Comparison of ENCODE assay signal across 21 cellular contexts in genomic region chr5:95794070-95794516, GRCh38. TPM values are rescaled to one million over a fixed set of nuclear protein-coding genes. Genes with fewer than 3 reads are reported as not detected.
A peak's percentile ranks its signal among the peaks of the same experiment; 100 is the strongest.
DNase-seq lines count a peak whose midpoint lies in the region; ATAC-seq and TF ChIP-seq lines count a peak whose summit lies in the region.
"Had no signal": no experiment of that assay in that cellular context is flagged by ENCODE, and none has a peak within 500 bp of the region (broad histone marks: within the 10 kb centered on the region; RNA-seq: fewer than 3 reads in every experiment).

No MANE protein-coding gene starts in this region.

- no peaks in the 10 kb centered on the region for H3K27me3 ChIP-seq in mesenchymal stem cell (ENCODE audit: control insufficient read depth in 1 of 2, insufficient read depth in 1 of 2, low read length in 2 of 2)
- H3K27me3 ChIP-seq: neural progenitor cell had no signal

- TF ChIP-seq CTCF in HEK293 (tag by site-specific recombination; IDR thresholded peaks at IDR 0.05), result no peak

- no peak overlapping the region for H3K14ac ChIP-seq in mesenchymal stem cell (ENCODE audit: low read length in 2 of 2)

- H3K4me3 ChIP-seq in HEK293 (ENCODE audit: low read depth, low read length) (no peak overlapping the region), mesenchymal stem cell (ENCODE audit: insufficient read depth in 1 of 2, low read depth in 1 of 2, low read length in 2 of 2) (no peak overlapping the region)
- H3K4me3 ChIP-seq: neural progenitor cell had no signal

- no peak overlapping the region for H2BK15ac ChIP-seq in mesenchymal stem cell (ENCODE audit: low read depth, poor library complexity, severe bottlenecking)

- no peak overlapping the region for H4K91ac ChIP-seq in mesenchymal stem cell (ENCODE audit: low read length)

- H3K23ac ChIP-seq in mesenchymal stem cell (ENCODE audit: low read length in 2 of 2), result no peak overlapping the region

- no peak overlapping the region for H2BK120ac ChIP-seq in mesenchymal stem cell (ENCODE audit: low read depth, low read length)

- no peak overlapping the region for H3K4ac ChIP-seq in mesenchymal stem cell (ENCODE audit: low read depth in 1 of 2, low read length in 2 of 2)

- no peak overlapping the region for H3K4me2 ChIP-seq in mesenchymal stem cell (ENCODE audit: low read length, poor library complexity, severe bottlenecking)
- H3K4me2 ChIP-seq: neural progenitor cell had no signal

- no peak overlapping the region for H4K8ac ChIP-seq in mesenchymal stem cell (ENCODE audit: low read length)

- H3K4me1 ChIP-seq in HEK293 (ENCODE audit: control insufficient read depth, insufficient read depth, low read length) (no peaks in the 10 kb centered on the region), mesenchymal stem cell (ENCODE audit: control insufficient read depth, insufficient read depth, low read depth, low read length) (no peaks in the 10 kb centered on the region)
- H3K4me1 ChIP-seq: neural progenitor cell had no signal

- H3K27ac ChIP-seq in HEK293 (ENCODE audit: extremely low read depth, low read depth, low read length) (no peak overlapping the region), mesenchymal stem cell (ENCODE audit: low read length, poor library complexity, severe bottlenecking) (no peak overlapping the region)
- H3K27ac ChIP-seq: neural progenitor cell had no signal

- no peak overlapping the region for H2AFZ ChIP-seq in mesenchymal stem cell (ENCODE audit: low read depth, low read length)
- H2AFZ ChIP-seq: neural progenitor cell had no signal

- no peak for ATAC-seq in HG02870 (IDR thresholded peaks at IDR 0.05; ENCODE audit: unreplicated experiment)
- no peak for ATAC-seq in GM18870 (IDR thresholded peaks at IDR 0.05; ENCODE audit: unreplicated experiment)
- ATAC-seq: activated CD8-positive, alpha-beta T cell treated with anti-CD3 and anti-CD28 coated beads for 36 hours; effector memory CD8-positive, alpha-beta T cell; left lobe of liver had no signal

- H3K9ac ChIP-seq in mesenchymal stem cell (ENCODE audit: low read length), result no peak overlapping the region
- H3K9ac ChIP-seq: neural progenitor cell had no signal

- H2BK5ac ChIP-seq in mesenchymal stem cell (ENCODE audit: low read depth, low read length, poor library complexity, severe bottlenecking), result no peak overlapping the region

- no peak overlapping the region for H2BK12ac ChIP-seq in mesenchymal stem cell (ENCODE audit: low read length in 2 of 2)

- no peak overlapping the region for H3K18ac ChIP-seq in mesenchymal stem cell (ENCODE audit: low read depth in 1 of 2, low read length in 2 of 2)

- CTCF ChIA-PET in HEK293 (lab: Yijun Ruan, JAX), result interaction anchor here (1.9 kb wide), 1 partner anchor 13 kb away, joined by 6 read pairs; no protein-coding TSS in a partner anchor

- H3K9me3 ChIP-seq in HEK293 (ENCODE audit: control insufficient read depth, insufficient read depth, low read depth, low read length), result no peaks in the 10 kb centered on the region
- no peaks in the 10 kb centered on the region for H3K9me3 ChIP-seq in mesenchymal stem cell (ENCODE audit: control insufficient read depth, low read length)

- WGBS in mesenchymal stem cell, result 55% methylated on average over 3 of the region's 3 CpGs

- POLR2A ChIA-PET in HEK293 (lab: Yijun Ruan, JAX), result no interaction called here

- peaks cover 8 to 27% of the 10 kb centered on the region in 2 experiments for H3K36me3 ChIP-seq in HEK293 (ENCODE audit: control insufficient read depth in 2 of 2, insufficient read depth in 1 of 2, low read length in 2 of 2)
- peaks cover 15 to 73% of the 10 kb centered on the region in 2 experiments for H3K36me3 ChIP-seq in mesenchymal stem cell (ENCODE audit: control insufficient read depth in 1 of 2, insufficient read depth in 2 of 2, low read depth in 1 of 2, low read length in 2 of 2)
- H3K36me3 ChIP-seq: neural progenitor cell had no signal

- DNase-seq in A172 (ENCODE audit: low spot score), result peak; percentile 63
- DNase-seq in astrocyte of the hippocampus (ENCODE audit: low read depth, low spot score), result peak; percentile 48
- DNase-seq in mesenchymal stem cell, result peak; percentile 38
- DNase-seq in foreskin melanocyte, result no peak
- no peak for DNase-seq in SHP77 treated with DMSO at 0.1 percent for 48 hours (lab: John Stamatoyannopoulos, UW)
- DNase-seq: 8988T; activated CD8-positive, alpha-beta T cell treated with anti-CD3 and anti-CD28 coated beads for 36 hours; activated naive CD4-positive, alpha-beta T cell treated with Interleukin-2 at 50 U/mL for 16 hours; aorta; effector memory CD8-positive, alpha-beta T cell; GF-D8; H9; head of caudate nucleus; NCI-H524 treated with DMSO at 0.1 percent for 48 hours; stimulated activated CD8-positive, alpha-beta memory T cell treated with anti-CD3 and anti-CD28 coated beads, Interleukin-4, amount 100 ng/mL, for 48 hours; T1000 had no signal

- peaks cover 10% of the 10 kb centered on the region for H3K79me1 ChIP-seq in mesenchymal stem cell (replicated peaks; ENCODE audit: low read length, poor library complexity, severe bottlenecking)

- H2AK5ac ChIP-seq in mesenchymal stem cell (ENCODE audit: low read length, severe bottlenecking), result no peak overlapping the region

TF ChIP-seq in HEK293, 187 proteins besides CTCF, POLR2A, EP300 and RAD21:
- TF ChIP-seq ZNF610 (tag by site-specific recombination; IDR thresholded peaks at IDR 0.05; ENCODE audit: borderline replicate concordance) (no peak), ZNF416 (tag by site-specific recombination; IDR thresholded peaks at IDR 0.05) (no peak), ZNF394 (tag by site-specific recombination; IDR thresholded peaks at IDR 0.05; ENCODE audit: borderline replicate concordance) (no peak), HOXC10 (CRISPR knock-in tag; IDR thresholded peaks at IDR 0.05) (no peak), GLIS1 (tag by site-specific recombination; IDR thresholded peaks at IDR 0.05) (peak; percentile 51), YY2 (tag by site-specific recombination; IDR thresholded peaks at IDR 0.05) (no peak)
TF ChIP-seq in HEK293: peak in this region for 1.

RNA-seq across cellular contexts. Expression of gene GLRX, which starts 28.4 kb away (rescaled TPM):
- total RNA-seq in A172 (2014; rRNA removed; shearing (Covaris generic)), result 54.3 and 63.6 TPM in 2 replicates
- polyA plus RNA-seq in mesenchymal stem cell (2013, experiment 1 of 2), result 137 TPM
- 143 TPM for polyA plus RNA-seq in mesenchymal stem cell (2013, experiment 2 of 2)

Comparison
In these comparisons a context has a peak if more than half of its experiments do, and no peak if none do; other contexts are left out.
1. DNase-seq: peak in A172 (single experiment), astrocyte of the hippocampus (single experiment) and mesenchymal stem cell (single experiment); none in foreskin melanocyte (single experiment) and SHP77 treated with DMSO at 0.1 percent for 48 hours (single experiment).